In genomic region chr3:44503178-44503577, GRCh38 we compare ENCODE assay signal across 1 cellular context. TPM values are rescaled to one million over a fixed set of nuclear protein-coding genes. Genes with fewer than 3 reads are reported as not detected.
"Had no signal": no experiment of that assay in that cellular context is flagged by ENCODE, and none has a peak within 500 bp of the region (broad histone marks: within the 10 kb centered on the region; RNA-seq: fewer than 3 reads in every experiment).

No MANE protein-coding gene starts in this region.

RNA-seq across cellular contexts. Expression of gene ZKSCAN7, which starts 51.8 kb away (rescaled TPM):
- total RNA-seq: ascending aorta had no signal
